In the genomic region with DNA sequence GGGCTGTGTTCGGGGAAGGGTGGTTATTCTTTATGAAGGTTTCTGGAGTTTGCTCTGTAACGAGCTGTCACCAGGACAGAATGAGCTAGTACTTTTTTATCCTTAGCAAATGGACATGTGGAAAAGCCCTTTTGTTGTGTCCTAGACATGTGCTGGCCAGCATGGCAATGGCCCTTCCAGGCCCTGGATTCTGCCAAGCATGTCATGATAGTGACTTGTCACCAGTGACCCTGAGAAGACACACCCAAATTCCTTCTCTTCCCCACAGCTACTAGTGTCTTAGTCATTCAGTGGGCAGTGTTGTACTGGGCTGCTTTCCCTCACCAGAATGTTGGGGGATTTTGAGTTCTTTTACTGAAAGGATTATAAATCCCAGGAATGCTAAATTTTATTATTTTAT, we compare ENCODE assay signal across 21 cellular contexts.
DNase-seq lines count a peak whose midpoint lies in the region; ATAC-seq and TF ChIP-seq lines count a peak whose summit lies in the region.
"Had no signal": no experiment of that assay in that cellular context is flagged by ENCODE, and none has a peak within 500 bp of the region (broad histone marks: within the 10 kb centered on the region; RNA-seq: fewer than 3 reads in every experiment).

No MANE protein-coding gene starts in this region.

- no peaks in the 10 kb centered on the region for H3K9me3 ChIP-seq in HCT116 (ENCODE audit: control insufficient read depth in 1 of 2, insufficient read depth in 1 of 2, low read depth in 1 of 2, low read length in 2 of 2)
- H3K9me3 ChIP-seq: gastroesophageal sphincter, uterus had no signal

- H3K27me3 ChIP-seq in HCT116 (ENCODE audit: insufficient read depth, low read length) (no peaks in the 10 kb centered on the region), foreskin keratinocyte (no peaks in the 10 kb centered on the region)
- H3K27me3 ChIP-seq: gastroesophageal sphincter, uterus had no signal

- ATAC-seq in HCT116 (peak; percentile 63; the same call in 1 of the 2 replicates), foreskin keratinocyte (peak; percentile 31)
- ATAC-seq: gastroesophageal sphincter, K562, sciatic nerve had no signal

- CTCF ChIA-PET in HCT116 (lab: Charles Lee), result interaction anchor here (1.9 kb wide), 1 partner anchor 276 kb away, joined by 7 read pairs; no protein-coding TSS in a partner anchor
- CTCF ChIA-PET in RWPE1 (lab: Yijun Ruan, JAX), result no interaction called here

- H4K20me1 ChIP-seq in HCT116 (ENCODE audit: insufficient read depth), result no peaks in the 10 kb centered on the region

- RAD21 ChIA-PET in HCT116 (lab: Charles Lee; ENCODE audit: low non-redundant PET in 1 of 2, low total read pairs in 2 of 2, uncharacterized antibody in 2 of 2, unreplicated experiment in 2 of 2), result no interaction called here

- H3K4me1 ChIP-seq in HCT116 (ENCODE audit: control insufficient read depth in 1 of 2, insufficient read depth in 2 of 2, low read length in 2 of 2) (peaks cover 0 to 6% of the 10 kb centered on the region in 2 experiments; a peak in 2 of 4 replicates), foreskin keratinocyte (no peaks in the 10 kb centered on the region)
- H3K4me1 ChIP-seq: uterus had no signal

- H3K27ac ChIP-seq in HCT116 (ENCODE audit: low read depth, low read length) (no peak overlapping the region), RWPE1 (no peak overlapping the region), foreskin keratinocyte (no peak overlapping the region)
- H3K27ac ChIP-seq: gastroesophageal sphincter, PC-9, SK-N-MC, uterus had no signal

- no TSS peak for BruUV-seq in HCT116 (replicated peaks; lab: Mats Ljungman, UMichigan)

- H3K9ac ChIP-seq in HCT116 (ENCODE audit: low read length), result no peak overlapping the region

- no peak overlapping the region for H3K4me3 ChIP-seq in HCT116 (replicated peaks in 1 of 2; ENCODE audit: low read depth in 1 of 2, low read length in 2 of 2)
- H3K4me3 ChIP-seq: gastroesophageal sphincter, K562, PC-9, SK-N-MC, uterus had no signal

- DNase-seq in AG09319 (ENCODE audit: extremely low read depth, low read depth) (peak; percentile 7), HCT116 (ENCODE audit: low read depth, low spot score) (peak; percentile 15), RWPE1 (ENCODE audit: low spot score) (peak; percentile 10), foreskin keratinocyte (peak in 1 of 2 donors; percentile 15), retina (no peak), SKM-1 (lab: John Stamatoyannopoulos, UW; ENCODE audit: unreplicated experiment) (no peak), GM19238 (ENCODE audit: insufficient read length, low spot score) (no peak)
- DNase-seq in activated CD4-positive, alpha-beta T cell treated with anti-CD3 and anti-CD28 coated beads, Interleukin-2, amount 50 U/mL, for 1 hour, result no peak
- DNase-seq: activated B cell treated with CpG ODN at 0.5 μM for 24 hours; activated CD4-positive, alpha-beta memory T cell treated with anti-CD3 and anti-CD28 coated beads for 36 hours; activated gamma-delta T cell treated with Interleukin-2 at 50 U/mL for 16 hours; activated T-cell treated with anti-CD3 and anti-CD28 coated beads for 4 hours; CD4-positive, alpha-beta T cell; central memory CD4-positive, alpha-beta T cell; NCI-H187 treated with DMSO at 0.1 percent for 48 hours; PC-9; uterus had no signal

- POLR2A ChIA-PET in HCT116 (lab: Charles Lee), result no interaction called here
- POLR2A ChIA-PET in RWPE1 (lab: Yijun Ruan, JAX; ENCODE audit: low non-redundant PET), result no interaction called here

- H3K4me2 ChIP-seq in HCT116 (ENCODE audit: low read length), result peak overlapping the region; percentile 16; the same call in 1 of the 2 replicates
- H3K4me2 ChIP-seq: PC-9 had no signal

- intact Hi-C loops in HCT116 (cut with micrococcal nuclease), result no loop called here

- no peaks in the 10 kb centered on the region for H3K79me2 ChIP-seq in HCT116 (ENCODE audit: insufficient read depth, low read length)

- H2AFZ ChIP-seq in HCT116 (ENCODE audit: low read depth, low read length, poor library complexity, severe bottlenecking), result no peak overlapping the region
- H2AFZ ChIP-seq: PC-9 had no signal

- no peaks in the 10 kb centered on the region for H3K9me2 ChIP-seq in HCT116 (ENCODE audit: insufficient read depth)

- no peaks in the 10 kb centered on the region for H3K36me3 ChIP-seq in HCT116 (ENCODE audit: control insufficient read depth in 1 of 2, insufficient read depth in 2 of 2, low read length in 2 of 2)

- TF ChIP-seq POLR2A in HCT116 (IDR thresholded peaks at IDR 0.05; ENCODE audit: borderline replicate concordance, extremely low read depth, insufficient read depth, insufficient read length), result no peak

- TF ChIP-seq CTCF in AG09319 (IDR thresholded peaks at IDR 0.05; ENCODE audit: low read depth, low read length) (no peak), HCT116 (IDR thresholded peaks at IDR 0.05 in 2 of 3, conservative IDR thresholded peaks at IDR 0.05 in 1 of 3; ENCODE audit: borderline replicate concordance in 1 of 3, insufficient read depth in 1 of 3, low read depth in 2 of 3, low read length in 2 of 3) (no peak), RWPE1 (conservative IDR thresholded peaks at IDR 0.05; ENCODE audit: low read depth) (no peak), foreskin keratinocyte (conservative IDR thresholded peaks at IDR 0.05) (no peak)

- TF ChIP-seq RAD21 in HCT116 (IDR thresholded peaks at IDR 0.05; ENCODE audit: low read depth), result no peak

TF ChIP-seq in HCT116, 20 proteins besides CTCF, POLR2A, EP300 and RAD21:
- TF ChIP-seq, protein P1, sequence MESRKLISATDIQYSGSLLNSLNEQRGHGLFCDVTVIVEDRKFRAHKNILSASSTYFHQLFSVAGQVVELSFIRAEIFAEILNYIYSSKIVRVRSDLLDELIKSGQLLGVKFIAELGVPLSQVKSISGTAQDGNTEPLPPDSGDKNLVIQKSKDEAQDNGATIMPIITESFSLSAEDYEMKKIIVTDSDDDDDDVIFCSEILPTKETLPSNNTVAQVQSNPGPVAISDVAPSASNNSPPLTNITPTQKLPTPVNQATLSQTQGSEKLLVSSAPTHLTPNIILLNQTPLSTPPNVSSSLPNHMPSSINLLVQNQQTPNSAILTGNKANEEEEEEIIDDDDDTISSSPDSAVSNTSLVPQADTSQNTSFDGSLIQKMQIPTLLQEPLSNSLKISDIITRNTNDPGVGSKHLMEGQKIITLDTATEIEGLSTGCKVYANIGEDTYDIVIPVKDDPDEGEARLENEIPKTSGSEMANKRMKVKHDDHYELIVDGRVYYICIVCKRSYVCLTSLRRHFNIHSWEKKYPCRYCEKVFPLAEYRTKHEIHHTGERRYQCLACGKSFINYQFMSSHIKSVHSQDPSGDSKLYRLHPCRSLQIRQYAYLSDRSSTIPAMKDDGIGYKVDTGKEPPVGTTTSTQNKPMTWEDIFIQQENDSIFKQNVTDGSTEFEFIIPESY (IDR thresholded peaks at IDR 0.05; ENCODE audit: extremely low read depth, insufficient replicate concordance, low read length), result no peak
- TF ChIP-seq EZH2phosphoT487 (IDR thresholded peaks at IDR 0.05; ENCODE audit: borderline replicate concordance) (no peak), ZNF274 (IDR thresholded peaks at IDR 0.05; ENCODE audit: low read depth, low read length) (no peak), CBX3 (IDR thresholded peaks at IDR 0.05; ENCODE audit: low read depth) (no peak)
- TF ChIP-seq, protein P2, sequence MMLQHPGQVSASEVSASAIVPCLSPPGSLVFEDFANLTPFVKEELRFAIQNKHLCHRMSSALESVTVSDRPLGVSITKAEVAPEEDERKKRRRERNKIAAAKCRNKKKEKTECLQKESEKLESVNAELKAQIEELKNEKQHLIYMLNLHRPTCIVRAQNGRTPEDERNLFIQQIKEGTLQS (IDR thresholded peaks at IDR 0.05), result no peak
- TF ChIP-seq, protein P3, sequence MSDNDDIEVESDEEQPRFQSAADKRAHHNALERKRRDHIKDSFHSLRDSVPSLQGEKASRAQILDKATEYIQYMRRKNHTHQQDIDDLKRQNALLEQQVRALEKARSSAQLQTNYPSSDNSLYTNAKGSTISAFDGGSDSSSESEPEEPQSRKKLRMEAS (IDR thresholded peaks at IDR 0.05), result no peak
- TF ChIP-seq, protein P4, sequence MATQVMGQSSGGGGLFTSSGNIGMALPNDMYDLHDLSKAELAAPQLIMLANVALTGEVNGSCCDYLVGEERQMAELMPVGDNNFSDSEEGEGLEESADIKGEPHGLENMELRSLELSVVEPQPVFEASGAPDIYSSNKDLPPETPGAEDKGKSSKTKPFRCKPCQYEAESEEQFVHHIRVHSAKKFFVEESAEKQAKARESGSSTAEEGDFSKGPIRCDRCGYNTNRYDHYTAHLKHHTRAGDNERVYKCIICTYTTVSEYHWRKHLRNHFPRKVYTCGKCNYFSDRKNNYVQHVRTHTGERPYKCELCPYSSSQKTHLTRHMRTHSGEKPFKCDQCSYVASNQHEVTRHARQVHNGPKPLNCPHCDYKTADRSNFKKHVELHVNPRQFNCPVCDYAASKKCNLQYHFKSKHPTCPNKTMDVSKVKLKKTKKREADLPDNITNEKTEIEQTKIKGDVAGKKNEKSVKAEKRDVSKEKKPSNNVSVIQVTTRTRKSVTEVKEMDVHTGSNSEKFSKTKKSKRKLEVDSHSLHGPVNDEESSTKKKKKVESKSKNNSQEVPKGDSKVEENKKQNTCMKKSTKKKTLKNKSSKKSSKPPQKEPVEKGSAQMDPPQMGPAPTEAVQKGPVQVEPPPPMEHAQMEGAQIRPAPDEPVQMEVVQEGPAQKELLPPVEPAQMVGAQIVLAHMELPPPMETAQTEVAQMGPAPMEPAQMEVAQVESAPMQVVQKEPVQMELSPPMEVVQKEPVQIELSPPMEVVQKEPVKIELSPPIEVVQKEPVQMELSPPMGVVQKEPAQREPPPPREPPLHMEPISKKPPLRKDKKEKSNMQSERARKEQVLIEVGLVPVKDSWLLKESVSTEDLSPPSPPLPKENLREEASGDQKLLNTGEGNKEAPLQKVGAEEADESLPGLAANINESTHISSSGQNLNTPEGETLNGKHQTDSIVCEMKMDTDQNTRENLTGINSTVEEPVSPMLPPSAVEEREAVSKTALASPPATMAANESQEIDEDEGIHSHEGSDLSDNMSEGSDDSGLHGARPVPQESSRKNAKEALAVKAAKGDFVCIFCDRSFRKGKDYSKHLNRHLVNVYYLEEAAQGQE (IDR thresholded peaks at IDR 0.05; ENCODE audit: low read depth), result no peak

Comparison
In these comparisons a context has a peak if more than half of its experiments do, and no peak if none do; other contexts are left out.
1. DNase-seq: peak in AG09319 (single experiment), HCT116 (single experiment) and RWPE1 (single experiment); none in retina (single experiment), SKM-1 (single experiment), activated CD4-positive, alpha-beta T cell treated with anti-CD3 and anti-CD28 coated beads, Interleukin-2, amount 50 U/mL, for 1 hour (single experiment) and GM19238 (single experiment).